8 cellular contexts compared by ENCODE assay signal in the genomic region with DNA sequence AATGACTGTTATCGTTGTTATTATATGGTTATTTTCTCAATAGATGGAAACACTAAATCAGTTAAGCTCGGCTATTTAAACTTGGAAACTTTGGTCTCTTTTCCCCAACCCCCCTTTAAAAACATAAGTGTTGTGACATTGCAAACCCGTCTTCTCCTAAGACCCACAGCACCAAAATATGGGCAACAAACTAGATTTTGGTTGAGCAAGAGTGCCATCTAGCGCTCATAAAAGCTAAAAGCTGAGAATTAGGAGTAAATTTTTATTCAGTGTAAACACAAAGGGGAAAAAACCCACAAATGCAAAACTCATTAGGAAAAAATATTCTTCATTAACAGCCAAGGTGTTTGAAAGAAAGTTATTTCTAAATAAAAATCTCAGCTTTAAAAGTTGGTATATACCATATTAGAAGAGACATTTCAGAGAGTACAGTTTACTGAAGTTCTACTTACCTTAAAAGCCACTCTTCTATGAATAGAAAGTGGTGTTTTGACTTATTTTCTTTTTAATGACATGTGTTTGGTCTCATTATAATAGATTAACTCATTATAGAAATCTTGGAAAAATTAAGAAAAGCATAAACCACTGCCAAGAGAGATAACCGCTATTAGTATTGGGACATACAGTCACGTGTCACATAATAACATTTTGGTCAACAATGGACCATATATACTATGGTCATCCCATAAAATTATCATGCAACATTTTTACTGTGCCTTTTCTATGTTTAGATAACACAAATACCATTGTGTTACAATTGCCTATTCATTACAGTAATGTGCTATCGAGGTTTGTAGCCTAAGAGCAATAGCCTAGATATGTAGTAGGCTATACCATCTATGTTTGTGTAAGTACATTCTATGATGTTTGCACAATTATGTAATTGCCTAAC. TPM values are rescaled to one million over a fixed set of nuclear protein-coding genes. Genes with fewer than 3 reads are reported as not detected.
DNase-seq lines count a peak whose midpoint lies in the region; ATAC-seq, FAIRE-seq and TF ChIP-seq lines count a peak whose summit lies in the region.

No MANE protein-coding gene starts in this region.

- H3K4me1 Mint-ChIP-seq in stimulated activated effector memory CD8-positive, alpha-beta T cell treated with anti-CD3 and anti-CD28 coated beads, Interleukin-12 subunit alpha, Interleukin-12 subunit beta, amount 100 ng/mL, for 72 hours = peaks cover 23% of the 10 kb centered on the region

- peak; percentile 93 for TF ChIP-seq RAD21 in SK-N-SH (IDR thresholded peaks at IDR 0.05; ENCODE audit: low read length)

- H3K9me3 ChIP-seq in SK-N-SH = no peaks in the 10 kb centered on the region

- peak overlapping the region in 1 of 2 experiments; percentile 25; a peak in 1 of 4 replicates for H3K4me3 ChIP-seq in SK-N-SH (ENCODE audit: low read depth in 2 of 2, low read length in 1 of 2)

- no peaks in the 10 kb centered on the region for H3K36me3 Mint-ChIP-seq in stimulated activated effector memory CD8-positive, alpha-beta T cell treated with anti-CD3 and anti-CD28 coated beads, Interleukin-12 subunit alpha, Interleukin-12 subunit beta, amount 100 ng/mL, for 72 hours

- H3K27ac Mint-ChIP-seq in stimulated activated effector memory CD8-positive, alpha-beta T cell treated with anti-CD3 and anti-CD28 coated beads, Interleukin-12 subunit alpha, Interleukin-12 subunit beta, amount 100 ng/mL, for 72 hours = no peak overlapping the region

- POLR2A ChIA-PET in SK-N-SH (lab: Yijun Ruan, JAX) = interaction anchor here (0.5 to 1.6 kb wide), 4 partner anchors 21 to 532 kb away, joined by 3 to 6 read pairs (median 3); partner anchors contain the start of gene SESN1

- H4K20me1 ChIP-seq in SK-N-SH (ENCODE audit: insufficient read depth) = no peaks in the 10 kb centered on the region

- peaks cover 0 to 22% of the 10 kb centered on the region in 2 experiments; a peak in 2 of 4 replicates for H3K4me1 ChIP-seq in SK-N-SH (ENCODE audit: control insufficient read depth in 1 of 2, insufficient read depth in 2 of 2, low read depth in 1 of 2, low read length in 1 of 2)

- H3K9me3 Mint-ChIP-seq in stimulated activated effector memory CD8-positive, alpha-beta T cell treated with anti-CD3 and anti-CD28 coated beads, Interleukin-12 subunit alpha, Interleukin-12 subunit beta, amount 100 ng/mL, for 72 hours = no peaks in the 10 kb centered on the region

- H3K9me2 ChIP-seq in SK-N-SH = no peaks in the 10 kb centered on the region

- peak; percentile 100 for FAIRE-seq in islet of Langerhans (lab: Jason Lieb, UNC)

- H3K27ac ChIP-seq in SK-N-SH (ENCODE audit: low read depth in 2 of 2, low read length in 1 of 2) = no peak overlapping the region

- H3F3A ChIP-seq in SK-N-SH (replicated peaks; ENCODE audit: insufficient read depth) = no peaks in the 10 kb centered on the region

- WGBS in SK-N-SH (ENCODE audit: low lambda C conversion rate) = 49% methylated on average over 7 of the region's 7 CpGs

- ATAC-seq in stimulated activated effector memory CD8-positive, alpha-beta T cell treated with anti-CD3 and anti-CD28 coated beads, Interleukin-12 subunit alpha, Interleukin-12 subunit beta, amount 100 ng/mL, for 72 hours = peak; percentile 66
- no peak for ATAC-seq in HG02973 (IDR thresholded peaks at IDR 0.05; ENCODE audit: unreplicated experiment)

- H3K9ac ChIP-seq in SK-N-SH = no peak overlapping the region

- peak; percentile 76 for TF ChIP-seq CTCF in SK-N-SH (IDR thresholded peaks at IDR 0.05)

- no peaks in the 10 kb centered on the region for H3K36me3 ChIP-seq in SK-N-SH (replicated peaks in 1 of 2; ENCODE audit: control insufficient read depth in 1 of 2, insufficient read depth in 2 of 2, low read length in 1 of 2)

- no peak overlapping the region for H3K4me2 ChIP-seq in SK-N-SH

- CTCF ChIA-PET in SK-N-SH (lab: Yijun Ruan, JAX) = interaction anchor here (0.6 to 7.1 kb wide), 40 partner anchors 8 to 959 kb away, joined by 3 to 115 read pairs (median 4); partner anchors contain the start of genes CEP57L1 and SESN1

- peak; percentile 42 for DNase-seq in activated CD4-positive, CD25-positive, alpha-beta regulatory T cell treated with anti-CD3 and anti-CD28 coated beads, Interleukin-2, amount 50 U/mL, for 16 hours (ENCODE audit: low read depth, low spot score)
- DNase-seq in activated CD4-positive, CD25-positive, alpha-beta regulatory T cell treated with anti-CD3 and anti-CD28 coated beads, Interleukin-2, amount 50 U/mL, for 72 hours = no peak
- DNase-seq in NCI-H1048 (lab: John Stamatoyannopoulos, UW) (peak; percentile 23), SK-N-SH (peak; percentile 55), brain pericyte (ENCODE audit: low read depth, low spot score) (peak; percentile 30)
- DNase-seq in stimulated activated effector memory CD8-positive, alpha-beta T cell treated with anti-CD3 and anti-CD28 coated beads, Interleukin-12 subunit alpha, Interleukin-12 subunit beta, amount 100 ng/mL, for 72 hours (ENCODE audit: low spot score in 2 of 2) = peak; percentile 46 to 69

- H3K27me3 ChIP-seq in SK-N-SH (ENCODE audit: insufficient read depth) = no peaks in the 10 kb centered on the region

- no peak overlapping the region for H3K4me3 Mint-ChIP-seq in stimulated activated effector memory CD8-positive, alpha-beta T cell treated with anti-CD3 and anti-CD28 coated beads, Interleukin-12 subunit alpha, Interleukin-12 subunit beta, amount 100 ng/mL, for 72 hours

- no peaks in the 10 kb centered on the region; the same call in 1 of the 2 replicates for H3K79me2 ChIP-seq in SK-N-SH (ENCODE audit: insufficient read depth)

- TF ChIP-seq EP300 in SK-N-SH (IDR thresholded peaks at IDR 0.05; ENCODE audit: borderline replicate concordance in 1 of 2, low read depth in 1 of 2, low read length in 1 of 2) = no peak

- H2AFZ ChIP-seq in SK-N-SH (ENCODE audit: low read depth) = no peak overlapping the region

TF ChIP-seq in SK-N-SH, 30 proteins besides CTCF, POLR2A, EP300 and RAD21:
- TF ChIP-seq TAF1 (IDR thresholded peaks at IDR 0.05; ENCODE audit: borderline replicate concordance, low read depth, low read length) = no peak
- no peak for TF ChIP-seq ELF1 (IDR thresholded peaks at IDR 0.05)
- no peak for TF ChIP-seq FOXJ3 (CRISPR knock-in tag; IDR thresholded peaks at IDR 0.05)
- no peak for TF ChIP-seq EZH2phosphoT487 (IDR thresholded peaks at IDR 0.05; ENCODE audit: borderline replicate concordance, low read depth)
- peak; percentile 52 for TF ChIP-seq SMC3 (IDR thresholded peaks at IDR 0.05; ENCODE audit: low read depth, low read length)
- TF ChIP-seq TEAD4 (IDR thresholded peaks at IDR 0.05; ENCODE audit: borderline replicate concordance, insufficient read depth) = no peak
- TF ChIP-seq, protein P1, sequence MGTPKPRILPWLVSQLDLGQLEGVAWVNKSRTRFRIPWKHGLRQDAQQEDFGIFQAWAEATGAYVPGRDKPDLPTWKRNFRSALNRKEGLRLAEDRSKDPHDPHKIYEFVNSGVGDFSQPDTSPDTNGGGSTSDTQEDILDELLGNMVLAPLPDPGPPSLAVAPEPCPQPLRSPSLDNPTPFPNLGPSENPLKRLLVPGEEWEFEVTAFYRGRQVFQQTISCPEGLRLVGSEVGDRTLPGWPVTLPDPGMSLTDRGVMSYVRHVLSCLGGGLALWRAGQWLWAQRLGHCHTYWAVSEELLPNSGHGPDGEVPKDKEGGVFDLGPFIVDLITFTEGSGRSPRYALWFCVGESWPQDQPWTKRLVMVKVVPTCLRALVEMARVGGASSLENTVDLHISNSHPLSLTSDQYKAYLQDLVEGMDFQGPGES (IDR thresholded peaks at IDR 0.05; ENCODE audit: low read depth, low read length) = no peak
- TF ChIP-seq RXRA (IDR thresholded peaks at IDR 0.05; ENCODE audit: borderline replicate concordance, low read depth) = no peak

RNA-seq across cellular contexts. Expression of gene SESN1, which starts 21.1 kb away (rescaled TPM):
- polyA plus RNA-seq in SK-N-SH (2012; rRNA removed) = 13.1 and 18.8 TPM in 2 replicates
- polyA plus RNA-seq in SK-N-SH (2012; cell fraction: cytosol; rRNA removed) = 17.5 and 17.6 TPM in 2 replicates
- polyA plus RNA-seq in SK-N-SH (2012; cell fraction: nucleus; rRNA removed) = 15.6 and 32.4 TPM in 2 replicates

RNA-seq across cellular contexts. Expression of gene CEP57L1, which starts 21.7 kb away (rescaled TPM):
- polyA plus RNA-seq in SK-N-SH (2012; rRNA removed) = 7.3 and 8.3 TPM in 2 replicates
- polyA plus RNA-seq in SK-N-SH (2012; cell fraction: cytosol; rRNA removed) = 7.4 and 12.2 TPM in 2 replicates
- 7.9 and 11.1 TPM in 2 replicates for polyA plus RNA-seq in SK-N-SH (2012; cell fraction: nucleus; rRNA removed)
